Comparison of ENCODE assay signal across 17 cellular contexts in genomic region chr11:96230686-96231085, GRCh38.
DNase-seq lines count a peak whose midpoint lies in the region; ATAC-seq, FAIRE-seq and TF ChIP-seq lines count a peak whose summit lies in the region.
"Had no signal": no experiment of that assay in that cellular context is flagged by ENCODE, and none has a peak within 500 bp of the region (broad histone marks: within the 10 kb centered on the region; RNA-seq: fewer than 3 reads in every experiment).

No MANE protein-coding gene starts in this region.

- H3K9me3 ChIP-seq in breast epithelium (no peaks in the 10 kb centered on the region), mammary epithelial cell (replicated peaks; ENCODE audit: insufficient read depth, low read length) (no peaks in the 10 kb centered on the region), endothelial cell of umbilical vein (replicated peaks; ENCODE audit: control insufficient read depth, insufficient read depth, low read length) (no peaks in the 10 kb centered on the region), spleen (no peaks in the 10 kb centered on the region)
- H3K9me3 ChIP-seq: esophagus squamous epithelium, psoas muscle, vagina had no signal

- no peak overlapping the region for H3K4me3 ChIP-seq in breast epithelium
- H3K4me3 ChIP-seq in mammary epithelial cell (replicated peaks in 1 of 3; ENCODE audit: insufficient read depth in 1 of 3, low read depth in 2 of 3, low read length in 3 of 3): no peak overlapping the region
- H3K4me3 ChIP-seq in endothelial cell of umbilical vein (replicated peaks in 1 of 3; ENCODE audit: insufficient read depth in 1 of 3, low read depth in 1 of 3, low read length in 3 of 3): no peak overlapping the region
- peak overlapping the region in 1 of 8 donors; percentile 26 for H3K4me3 ChIP-seq in spleen
- H3K4me3 ChIP-seq: esophagus squamous epithelium, psoas muscle, vagina had no signal

- H3K27ac ChIP-seq in breast epithelium: peak overlapping the region; percentile 49 to 89
- no peak overlapping the region for H3K27ac ChIP-seq in mammary epithelial cell (ENCODE audit: insufficient read depth, low read depth, low read length)
- peak overlapping the region; percentile 98 for H3K27ac ChIP-seq in endothelial cell of umbilical vein (ENCODE audit: insufficient read depth, low read depth, low read length)
- H3K27ac ChIP-seq in spleen: peak overlapping the region in 7 of 8 donors; percentile 46 to 82 (median 75)
- H3K27ac ChIP-seq: esophagus squamous epithelium, psoas muscle, vagina had no signal

- BruUV-seq in mammary epithelial cell (replicated peaks; lab: Mats Ljungman, UMichigan) (no TSS peak), endothelial cell of umbilical vein (replicated peaks; lab: Mats Ljungman, UMichigan) (no TSS peak)

- no peak for FAIRE-seq in endothelial cell of umbilical vein (lab: Jason Lieb, UNC)
- FAIRE-seq: H1 had no signal

- H3K27me3 ChIP-seq in breast epithelium (no peaks in the 10 kb centered on the region), mammary epithelial cell (ENCODE audit: insufficient read depth, low read length) (no peaks in the 10 kb centered on the region), endothelial cell of umbilical vein (ENCODE audit: control insufficient read depth in 2 of 2, insufficient read depth in 2 of 2, low read length in 2 of 2) (no peaks in the 10 kb centered on the region), spleen (replicated peaks in 1 of 7) (no peaks in the 10 kb centered on the region)
- H3K27me3 ChIP-seq: esophagus squamous epithelium, vagina had no signal

- POLR2A ChIA-PET in endothelial cell of umbilical vein (lab: Charles Lee) (interaction anchor here (0.6 kb wide), 1 partner anchor 81 kb away, joined by 3 read pairs; no protein-coding TSS in a partner anchor), GM10248 (lab: Yijun Ruan, JAX) (no interaction called here)

- TF ChIP-seq CTCF in breast epithelium (IDR thresholded peaks at IDR 0.05) (no peak), mammary epithelial cell (conservative IDR thresholded peaks at IDR 0.05 in 1 of 2, IDR thresholded peaks at IDR 0.05 in 1 of 2; ENCODE audit: extremely low read depth in 1 of 2, insufficient read depth in 1 of 2, low read depth in 1 of 2, low read length in 2 of 2) (no peak), endothelial cell of umbilical vein (IDR thresholded peaks at IDR 0.05; ENCODE audit: extremely low read depth in 1 of 2, insufficient read depth in 1 of 2, low read depth in 1 of 2, low read length in 2 of 2) (no peak), spleen (IDR thresholded peaks at IDR 0.05 in 8 of 11, conservative IDR thresholded peaks at IDR 0.05 in 3 of 11) (no peak), GM10248 (IDR thresholded peaks at IDR 0.05; ENCODE audit: control extremely low read depth, extremely low read depth, low read depth, missing control alignments) (no peak)

- dilution Hi-C loops in mammary epithelial cell (cut with HindIII; ENCODE audit: low sequenced_read_pairs): no loop called here
- dilution Hi-C loops in endothelial cell of umbilical vein (cut with MboI; ENCODE audit: extremely low pct_ligation_motif_present, low sequenced_read_pairs): no loop called here

- CTCF ChIA-PET in mammary epithelial cell (lab: Charles Lee; ENCODE audit: low non-redundant PET): no interaction called here
- CTCF ChIA-PET in endothelial cell of umbilical vein (lab: Charles Lee): interaction anchor here (0.9 to 6.6 kb wide), 6 partner anchors 10 to 176 kb away, joined by 3 to 62 read pairs (median 6); partner anchors contain the start of gene MAML2
- CTCF ChIA-PET in GM10248 (lab: Yijun Ruan, JAX): interaction anchor here (1.1 to 2.0 kb wide), 3 partner anchors 9 to 112 kb away, joined by 3 to 5 read pairs (median 4); no protein-coding TSS in a partner anchor

- H3K4me1 ChIP-seq in breast epithelium (no peaks in the 10 kb centered on the region), mammary epithelial cell (ENCODE audit: insufficient read depth, low read length) (peaks cover 43% of the 10 kb centered on the region), endothelial cell of umbilical vein (ENCODE audit: control insufficient read depth, extremely low read depth, insufficient read depth, low read length) (peaks cover 46% of the 10 kb centered on the region), spleen (peaks cover 17 to 83% (median 55%) of the 10 kb centered on the region in 6 donors)
- H3K4me1 ChIP-seq: psoas muscle had no signal

- H4K20me1 ChIP-seq in mammary epithelial cell (ENCODE audit: insufficient read depth, low read length): no peaks in the 10 kb centered on the region
- H4K20me1 ChIP-seq in endothelial cell of umbilical vein (replicated peaks; ENCODE audit: control insufficient read depth, extremely low read depth, insufficient read depth, low read length): no peaks in the 10 kb centered on the region

- WGBS in mammary epithelial cell (ENCODE audit: low coverage, missing lambda C conversion rate): 91% methylated on average over 5 of the region's 5 CpGs
- WGBS in spleen, 5 donors: 22 to 40% (median 32%) methylated on average over 5 of the region's 5 CpGs

- H3K4me2 ChIP-seq in mammary epithelial cell (ENCODE audit: insufficient read depth, low read depth, low read length): no peak overlapping the region
- peak overlapping the region; percentile 66 for H3K4me2 ChIP-seq in endothelial cell of umbilical vein (ENCODE audit: insufficient read depth, low read length)

- in situ Hi-C loops in mammary epithelial cell (cut with MboI; ENCODE audit: low sequenced_read_pairs in 2 of 2): no loop called here

- ATAC-seq in HG03139 (IDR thresholded peaks at IDR 0.05; ENCODE audit: unreplicated experiment): no peak
- no peak for ATAC-seq in GM21717 (IDR thresholded peaks at IDR 0.05; ENCODE audit: unreplicated experiment)
- ATAC-seq: psoas muscle had no signal

- H3K9ac ChIP-seq in mammary epithelial cell (ENCODE audit: insufficient read depth, low read length): no peak overlapping the region
- H3K9ac ChIP-seq in endothelial cell of umbilical vein (replicated peaks; ENCODE audit: extremely low read depth, insufficient read depth, low read length): no peak overlapping the region

- no peak for TF ChIP-seq POLR2A in breast epithelium (IDR thresholded peaks at IDR 0.05)
- TF ChIP-seq POLR2A in endothelial cell of umbilical vein (IDR thresholded peaks at IDR 0.05; ENCODE audit: low read depth, low read length): no peak
- no peak for TF ChIP-seq POLR2A in spleen (IDR thresholded peaks at IDR 0.05)

- no peak for DNase-seq in breast epithelium (ENCODE audit: low spot score in 2 of 2)
- DNase-seq in mammary epithelial cell: no peak
- peak; percentile 94 for DNase-seq in NOMO-1 treated with DMSO at 0.1 percent for 48 hours (lab: John Stamatoyannopoulos, UW; ENCODE audit: unreplicated experiment)
- DNase-seq in endothelial cell of umbilical vein (ENCODE audit: low read depth, low spot score): peak; percentile 55
- DNase-seq in spleen: no peak
- DNase-seq in GM10248 (ENCODE audit: extremely low spot score): no peak
- DNase-seq: activated CD4-positive, alpha-beta memory T cell treated with anti-CD3 and anti-CD28 coated beads, Interleukin-2, amount 10 ng/mL, durations not matched to agents 7 days and 5 days; activated effector memory CD4-positive, alpha-beta T cell treated with anti-CD3 and anti-CD28 coated beads, Interleukin-2, amount 50 U/mL, for 16 hours; DND-41; esophagus squamous epithelium; NCI-H1048; NCI-H226; psoas muscle had no signal

- H3K36me3 ChIP-seq in breast epithelium (no peaks in the 10 kb centered on the region), mammary epithelial cell (ENCODE audit: insufficient read depth, low read length) (no peaks in the 10 kb centered on the region), endothelial cell of umbilical vein (ENCODE audit: control insufficient read depth in 2 of 2, extremely low read depth in 1 of 2, insufficient read depth in 2 of 2, low read length in 2 of 2) (no peaks in the 10 kb centered on the region), spleen (no peaks in the 10 kb centered on the region)
- H3K36me3 ChIP-seq: esophagus squamous epithelium, vagina had no signal

- no peaks in the 10 kb centered on the region for H3K9me1 ChIP-seq in endothelial cell of umbilical vein (replicated peaks; ENCODE audit: control insufficient read depth, extremely low read depth, insufficient read depth, low read length)

- H3K79me2 ChIP-seq in mammary epithelial cell (ENCODE audit: insufficient read depth, low read length) (peaks cover 18% of the 10 kb centered on the region), endothelial cell of umbilical vein (ENCODE audit: control insufficient read depth, insufficient read depth, low read length) (peaks cover 4% of the 10 kb centered on the region)

- no peak overlapping the region for H2AFZ ChIP-seq in mammary epithelial cell (ENCODE audit: low read depth, low read length)
- peak overlapping the region; percentile 28 for H2AFZ ChIP-seq in endothelial cell of umbilical vein (ENCODE audit: low read depth, low read length)

- intact Hi-C loops in breast epithelium (cut with DNase I; ENCODE audit: low total_unique reads): no loop called here
- intact Hi-C loops in mammary epithelial cell (cut with micrococcal nuclease): no loop called here
- intact Hi-C loops in endothelial cell of umbilical vein (cut with micrococcal nuclease): loop anchor here (1.0 kb wide), 2 partner anchors 24 to 77 kb away; no protein-coding TSS in a partner anchor
- intact Hi-C loops in spleen (cut with DNase I; ENCODE audit: low total_unique reads): no loop called here

TF ChIP-seq in endothelial cell of umbilical vein, 7 proteins besides CTCF, POLR2A, EP300 and RAD21:
- no peak for TF ChIP-seq EZH2 (IDR thresholded peaks at IDR 0.05; ENCODE audit: borderline replicate concordance, low read depth, low read length, severe bottlenecking)
- TF ChIP-seq POLR2AphosphoS5 (IDR thresholded peaks at IDR 0.05; ENCODE audit: insufficient read depth, low read depth, low read length): no peak
- TF ChIP-seq MYC (IDR thresholded peaks at IDR 0.05; ENCODE audit: low read depth, low read length): no peak
- TF ChIP-seq FOS (IDR thresholded peaks at IDR 0.05; ENCODE audit: borderline replicate concordance, insufficient read depth, low read length): peak; percentile 5
- peak; percentile 91 for TF ChIP-seq JUN (IDR thresholded peaks at IDR 0.05; ENCODE audit: borderline replicate concordance, insufficient read depth, insufficient read length, low read depth)
- TF ChIP-seq MAX (IDR thresholded peaks at IDR 0.05; ENCODE audit: insufficient read depth, insufficient read length): no peak
- no peak for TF ChIP-seq GATA2 (IDR thresholded peaks at IDR 0.05; ENCODE audit: insufficient read depth, insufficient read length, low read depth, low read length)

Comparison
In these comparisons a context has a peak if more than half of its experiments do, and no peak if none do; other contexts are left out.
1. DNase-seq: peak in NOMO-1 treated with DMSO at 0.1 percent for 48 hours (single experiment) and endothelial cell of umbilical vein (single experiment); none in breast epithelium (0 of 2), mammary epithelial cell (single experiment), spleen (single experiment) and GM10248 (single experiment).